ENCODE assay signal across 8 cellular contexts in the genomic region with DNA sequence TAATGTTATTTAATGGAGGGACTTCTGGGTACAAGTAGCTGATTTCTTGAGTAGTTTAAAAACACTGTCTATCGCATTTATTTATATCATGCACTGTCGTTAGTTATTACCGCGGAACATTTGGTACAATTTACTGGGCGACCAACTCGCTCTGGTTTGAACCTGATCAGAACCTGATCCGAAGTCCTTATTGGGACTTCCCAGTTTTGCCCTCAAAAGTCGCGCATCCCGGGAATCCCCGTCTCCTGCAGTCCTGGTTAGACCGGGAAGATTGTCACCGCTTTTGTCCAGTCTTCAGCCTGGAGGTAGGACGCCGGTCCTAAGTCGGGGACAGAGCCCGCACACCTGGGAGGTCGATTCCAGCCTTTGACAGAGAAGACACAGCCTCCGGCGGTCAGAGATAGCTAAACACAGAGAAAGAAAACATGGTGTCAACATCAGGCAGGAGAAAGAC. TPM values are rescaled to one million over a fixed set of nuclear protein-coding genes. Genes with fewer than 3 reads are reported as not detected.
DNase-seq lines count a peak whose midpoint lies in the region; ATAC-seq and TF ChIP-seq lines count a peak whose summit lies in the region.

No MANE protein-coding gene starts in this region.

- no peaks in the 10 kb centered on the region for H3K27me3 Mint-ChIP-seq in CD4-positive, alpha-beta T cell

- peak overlapping the region; percentile 97 for H3K4me3 Mint-ChIP-seq in CD4-positive, alpha-beta T cell

- peaks cover 60% of the 10 kb centered on the region for H3K4me1 Mint-ChIP-seq in CD4-positive, alpha-beta T cell (ENCODE audit: low read depth)

- DNase-seq in CD4-positive, alpha-beta T cell, result peak in 4 of 10 experiments; percentile 4 to 37 (median 16)
- peak; percentile 42 for DNase-seq in HEK293T (ENCODE audit: extremely low spot score)
- DNase-seq in T follicular helper cell (ENCODE audit: low read depth), result peak; percentile 2
- DNase-seq in dorsolateral prefrontal cortex, result peak in 5 of 10 donors; percentile 26 to 48 (median 37)
- peak; percentile 39 to 40 for DNase-seq in lung microvascular endothelial cell (ENCODE audit: low read depth in 2 of 2)
- DNase-seq in stromal cell of bone marrow (ENCODE audit: low read depth), result peak; percentile 6
- no peak for DNase-seq in stimulated activated naive CD4-positive, alpha-beta T cell treated with Interleukin-2 at 50 U/mL for 16 hours (lab: John Stamatoyannopoulos, UW)

- H3K27me3 ChIP-seq in CD4-positive, alpha-beta T cell (ENCODE audit: control insufficient read depth, insufficient read depth, low read length), result no peaks in the 10 kb centered on the region
- H3K27me3 ChIP-seq in dorsolateral prefrontal cortex, result no peaks in the 10 kb centered on the region

- TF ChIP-seq CTCF in CD4-positive, alpha-beta T cell (IDR thresholded peaks at IDR 0.05), result no peak
- TF ChIP-seq CTCF in dorsolateral prefrontal cortex (IDR thresholded peaks at IDR 0.05 in 54 of 56, conservative IDR thresholded peaks at IDR 0.05 in 2 of 56; ENCODE audit: low read depth in 1 of 56, partially characterized antibody in 56 of 56), result no peak

- intact Hi-C loops in CD4-positive, alpha-beta T cell (cut with DNase I, micrococcal nuclease), result loop anchor here (2.0 to 10.0 kb wide), 6 partner anchors 34 to 1448 kb away; partner anchors contain the start of genes KCTD12 (in 2 of the 2), MYCBP2 (in 2 of the 2), FBXL3 (in 1 of the 2) and SLAIN1 (in 1 of the 2)
- intact Hi-C loops in dorsolateral prefrontal cortex (cut with DNase I), result loop anchor here (2.0 to 10.0 kb wide), 3 partner anchors 34 to 1315 kb away; partner anchors contain the start of genes FBXL3 (in 2 of the 2) and KCTD12 (in 1 of the 2)

- H3K36me3 Mint-ChIP-seq in CD4-positive, alpha-beta T cell (ENCODE audit: low read depth), result peaks cover 54% of the 10 kb centered on the region

- H3K4me3 ChIP-seq in dorsolateral prefrontal cortex, result peak overlapping the region; percentile 57 to 96 (median 85)

- POLR2A ChIA-PET in CD4-positive, alpha-beta T cell (lab: Charles Lee), result interaction anchor here (1.0 to 5.9 kb wide), 16 partner anchors 11 to 1666 kb away, joined by 3 to 211 read pairs (median 12); partner anchors contain the start of genes FBXL3, KCTD12 and SLAIN1
- POLR2A ChIA-PET in HEK293T (lab: Yijun Ruan, JAX), result interaction anchor here (0.7 to 1.4 kb wide), 8 partner anchors 9 to 337 kb away, joined by 3 to 10 read pairs (median 4); partner anchors contain the start of genes FBXL3 and KCTD12

- H3K27ac Mint-ChIP-seq in CD4-positive, alpha-beta T cell, result peak overlapping the region; percentile 99

- no peaks in the 10 kb centered on the region for H3K9me3 Mint-ChIP-seq in CD4-positive, alpha-beta T cell

- ATAC-seq in CD4-positive, alpha-beta T cell (ENCODE audit: poor library complexity), result no peak
- ATAC-seq in GM21528 (IDR thresholded peaks at IDR 0.05; ENCODE audit: low FRiP score, unreplicated experiment), result no peak

- no peaks in the 10 kb centered on the region for H3K9me3 ChIP-seq in CD4-positive, alpha-beta T cell (ENCODE audit: control insufficient read depth, low read length)

- CTCF ChIA-PET in CD4-positive, alpha-beta T cell (lab: Charles Lee), result interaction anchor here (1.0 to 2.5 kb wide), 4 partner anchors 8 to 34 kb away, joined by 3 to 15 read pairs (median 10); partner anchors contain the start of gene FBXL3
- CTCF ChIA-PET in HEK293T (lab: Yijun Ruan, JAX), result interaction anchor here (0.6 to 1.8 kb wide), 6 partner anchors 9 to 1635 kb away, joined by 3 to 15 read pairs (median 5); no protein-coding TSS in a partner anchor

- peak overlapping the region; percentile 89 for H3K27ac ChIP-seq in CD4-positive, alpha-beta T cell (ENCODE audit: low read depth, low read length)
- H3K27ac ChIP-seq in dorsolateral prefrontal cortex, result peak overlapping the region; percentile 57 to 97 (median 91)

TF ChIP-seq in HEK293T, 16 proteins besides CTCF, POLR2A, EP300 and RAD21:
- TF ChIP-seq CTBP1 (IDR thresholded peaks at IDR 0.05; ENCODE audit: borderline replicate concordance) (no peak), LEF1 (IDR thresholded peaks at IDR 0.05; ENCODE audit: borderline replicate concordance) (no peak), HDGF (IDR thresholded peaks at IDR 0.05; ENCODE audit: borderline replicate concordance) (no peak), NFRKB (IDR thresholded peaks at IDR 0.05) (no peak), L3MBTL2 (conservative IDR thresholded peaks at IDR 0.05) (no peak), FOXM1 (IDR thresholded peaks at IDR 0.05; ENCODE audit: borderline replicate concordance) (no peak), SP1 (IDR thresholded peaks at IDR 0.05) (no peak), PKNOX1 (IDR thresholded peaks at IDR 0.05) (no peak), ZNF384 (IDR thresholded peaks at IDR 0.05) (no peak), ARNT (IDR thresholded peaks at IDR 0.05) (no peak), FOXA1 (IDR thresholded peaks at IDR 0.05) (no peak), TARDBP (IDR thresholded peaks at IDR 0.05) (no peak), SUZ12 (IDR thresholded peaks at IDR 0.05) (no peak), ELF4 (IDR thresholded peaks at IDR 0.05) (no peak), FOXK2 (IDR thresholded peaks at IDR 0.05) (no peak), BHLHE40 (IDR thresholded peaks at IDR 0.05; ENCODE audit: borderline replicate concordance) (no peak)
TF ChIP-seq in HEK293T: peak in this region for 0.

RNA-seq across cellular contexts. Expression of gene CLN5, which starts 0.7 kb away (rescaled TPM):
- total RNA-seq in CD4-positive, alpha-beta T cell, result 10 to 100 TPM; 37.4 to 42.9 TPM
- total RNA-seq in dorsolateral prefrontal cortex (10 to 100 TPM; 15.1 to 34.3 (median 21.5) TPM), lung microvascular endothelial cell (24.8 and 29.9 TPM in 2 replicates)

RNA-seq across cellular contexts. Expression of gene FBXL3, which starts 34.4 kb away (rescaled TPM):
- 10 to 100 TPM; 88.7 to 90.4 TPM for total RNA-seq in CD4-positive, alpha-beta T cell
- total RNA-seq in dorsolateral prefrontal cortex, result 10 to 100 TPM; 48.6 to 79.1 (median 59.0) TPM
- 45.1 and 61.1 TPM in 2 replicates for total RNA-seq in lung microvascular endothelial cell

RNA-seq across cellular contexts. Expression of gene ACOD1, which starts 44.3 kb away (rescaled TPM):
- total RNA-seq in CD4-positive, alpha-beta T cell, result not detected
- not detected for total RNA-seq in dorsolateral prefrontal cortex
- not detected in 2 replicates for total RNA-seq in lung microvascular endothelial cell
